Comparison of ENCODE assay signal across 8 cellular contexts in the genomic region with DNA sequence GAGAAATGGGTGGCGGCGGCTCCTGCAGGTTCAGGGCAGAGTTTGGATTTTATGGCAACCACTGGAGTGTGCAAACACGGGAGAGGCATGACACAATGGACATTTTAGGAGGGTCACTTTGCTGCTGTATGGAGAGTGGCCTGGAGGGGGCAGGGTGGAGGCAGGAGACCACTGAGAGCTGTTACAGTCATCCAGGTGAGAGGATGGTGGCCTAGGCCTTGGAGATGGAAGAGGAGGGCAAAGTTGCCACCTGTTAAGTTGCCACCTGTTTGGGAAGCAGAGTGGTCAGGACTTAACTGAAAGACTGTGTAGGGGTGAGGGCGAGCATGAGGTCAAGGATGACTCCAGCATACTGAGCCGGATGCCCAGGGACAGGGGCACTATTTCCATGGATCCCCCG. TPM values are rescaled to one million over a fixed set of nuclear protein-coding genes. Genes with fewer than 3 reads are reported as not detected.
A peak's percentile ranks its signal among the peaks of the same experiment; 100 is the strongest.
DNase-seq lines count a peak whose midpoint lies in the region; ATAC-seq and TF ChIP-seq lines count a peak whose summit lies in the region.

No MANE protein-coding gene starts in this region.

- TF ChIP-seq CTCF in epithelial cell of esophagus (IDR thresholded peaks at IDR 0.05; ENCODE audit: insufficient read depth, low read depth, low read length, missing control alignments) (peak; percentile 43), retinal pigment epithelial cell (conservative IDR thresholded peaks at IDR 0.05; ENCODE audit: low read depth, low read length) (peak; percentile 85), omental fat pad (IDR thresholded peaks at IDR 0.05) (no peak)

- DNase-seq in EL = peak; percentile 33
- peak; percentile 66 for DNase-seq in NAMALWA (ENCODE audit: low spot score)
- peak; percentile 56 for DNase-seq in activated CD4-positive, alpha-beta T cell treated with anti-CD3 and anti-CD28 coated beads, Interleukin-2, amount 50 U/mL, for 4 hours
- DNase-seq in epithelial cell of esophagus (ENCODE audit: low read depth) = peak; percentile 36
- no peak for DNase-seq in retinal pigment epithelial cell (ENCODE audit: low read depth)
- no peak for DNase-seq in omental fat pad (ENCODE audit: low spot score)
- no peak for DNase-seq in NCI-H2107 treated with DMSO at 0.1 percent for 48 hours (lab: John Stamatoyannopoulos, UW; ENCODE audit: unreplicated experiment)

- H3K4me3 ChIP-seq in epithelial cell of esophagus (ENCODE audit: low read length) (no peak overlapping the region), retinal pigment epithelial cell (ENCODE audit: low read length) (no peak overlapping the region)

- ATAC-seq in omental fat pad (ENCODE audit: low FRiP score) = no peak
- no peak for ATAC-seq in GM21529 (IDR thresholded peaks at IDR 0.05; ENCODE audit: unreplicated experiment)

RNA-seq across cellular contexts. Expression of a gene that starts 2.3 kb away (rescaled TPM):
- 10 to 100 TPM in 2 of 4 donors, 1 to 10 TPM in 2; 5.5 to 18.0 (median 10.4) TPM for total RNA-seq in omental fat pad

RNA-seq across cellular contexts. Expression of a gene that starts 12.2 kb away (rescaled TPM):
- 100 to 1,000 TPM in 2 of 4 donors, 10 to 100 TPM in 2; 91.9 to 110 (median 97.6) TPM for total RNA-seq in omental fat pad

RNA-seq across cellular contexts. Expression of a gene that starts 14.4 kb away (rescaled TPM):
- 1 to 10 TPM; 1.6 to 7.1 (median 3.4) TPM for total RNA-seq in omental fat pad

RNA-seq across cellular contexts. Expression of a gene that starts 16.1 kb away (rescaled TPM):
- 10 to 100 TPM in 3 of 4 donors, 1 to 10 TPM in 1; 4.1 to 51.4 (median 25.1) TPM for total RNA-seq in omental fat pad

RNA-seq across cellular contexts. Expression of a gene that starts 26.0 kb away (rescaled TPM):
- 10 to 100 TPM in 1 of 4 donors, 1 to 10 TPM in 2, under 1 TPM in 1; 0.47 to 42.6 (median 7.5) TPM for total RNA-seq in omental fat pad

Comparison
In these comparisons a context has a peak if more than half of its experiments do, and no peak if none do; other contexts are left out.
1. DNase-seq: peak in EL (single experiment), NAMALWA (single experiment), activated CD4-positive, alpha-beta T cell treated with anti-CD3 and anti-CD28 coated beads, Interleukin-2, amount 50 U/mL, for 4 hours (2 of 2) and epithelial cell of esophagus (single experiment); none in retinal pigment epithelial cell (single experiment), omental fat pad (single experiment) and NCI-H2107 treated with DMSO at 0.1 percent for 48 hours (single experiment).
2. CTCF ChIP-seq: peak in epithelial cell of esophagus (single experiment) and retinal pigment epithelial cell (single experiment); none in omental fat pad (0 of 3).